Comparison of ENCODE assay signal across 1 cellular context in genomic region chr2:232367016-232367415, GRCh38.
TF ChIP-seq lines count a peak whose summit lies in the region.

No MANE protein-coding gene starts in this region.

TF ChIP-seq in H1, 55 proteins besides CTCF, POLR2A, EP300 and RAD21:
- no peak for TF ChIP-seq TAF7 (optimal IDR thresholded peaks at IDR 0.05; ENCODE audit: borderline replicate concordance, low read depth, low read length)
- no peak for TF ChIP-seq SP1 (IDR thresholded peaks at IDR 0.05; ENCODE audit: low read depth, low read length)
- TF ChIP-seq CREB1 (IDR thresholded peaks at IDR 0.05) = no peak
- no peak for TF ChIP-seq TAF1 (IDR thresholded peaks at IDR 0.05; ENCODE audit: low read depth, low read length)
